Comparison of ENCODE assay signal across 24 cellular contexts in genomic region chr6:33190504-33191107, GRCh38.
"Had no signal": no experiment of that assay in that cellular context is flagged by ENCODE, and none has a peak within 500 bp of the region (broad histone marks: within the 10 kb centered on the region; RNA-seq: fewer than 3 reads in every experiment).

No MANE protein-coding gene starts in this region.

- H3K27ac Mint-ChIP-seq: activated naive CD8-positive, alpha-beta T cell; activated T-cell treated with anti-CD3 and anti-CD28 coated beads, Interleukin-2, amount 50 U/mL, for 24 hours; activated T-helper 17 cell treated with anti-CD3 and anti-CD28 coated beads, Interleukin-2, amount 50 U/mL, for 72 hours; endodermal cell had no signal

- H3K4me3 ChIP-seq: coronary artery, gastroesophageal sphincter, psoas muscle, right atrium auricular region, testis, upper lobe of left lung had no signal

- H3K9me3 ChIP-seq: gastroesophageal sphincter, psoas muscle, right atrium auricular region, testis, upper lobe of left lung had no signal

- ATAC-seq: activated T-helper 17 cell treated with anti-CD3 and anti-CD28 coated beads, Interleukin-2, amount 50 U/mL, for 72 hours; gastroesophageal sphincter; left colon; stimulated activated naive CD8-positive, alpha-beta T cell treated with anti-CD3 and anti-CD28 coated beads, Interleukin-15, amount 100 ng/mL, for 72 hours had no signal

- H3K4me3 Mint-ChIP-seq: activated naive CD8-positive, alpha-beta T cell; activated T-cell treated with anti-CD3 and anti-CD28 coated beads, Interleukin-2, amount 50 U/mL, for 24 hours; activated T-helper 17 cell treated with anti-CD3 and anti-CD28 coated beads, Interleukin-2, amount 50 U/mL, for 72 hours; endodermal cell; stimulated activated naive CD8-positive, alpha-beta T cell treated with anti-CD3 and anti-CD28 coated beads, Interleukin-15, amount 100 ng/mL, for 72 hours had no signal

- DNase-seq: activated CD8-positive, alpha-beta memory T cell treated with anti-CD3 and anti-CD28 coated beads for 24 hours; activated CD8-positive, alpha-beta memory T cell treated with anti-CD3 and anti-CD28 coated beads, Interleukin-2, amount 50 U/mL, for 4 hours; activated naive CD4-positive, alpha-beta T cell; activated T-cell treated with anti-CD3 and anti-CD28 coated beads, Interleukin-2, amount 50 U/mL, for 24 hours; amniotic stem cell; islet precursor cell; left colon; mesenchymal stem cell; stimulated activated CD4-positive, alpha-beta T cell treated with anti-CD3 and anti-CD28 coated beads, Interleukin-12 subunit alpha, Interleukin-12 subunit beta, amount 100 ng/mL, for 4 hours; stimulated activated naive CD8-positive, alpha-beta T cell treated with anti-CD3 and anti-CD28 coated beads, Interleukin-15, amount 100 ng/mL, for 72 hours; T-helper 1 cell; testis; WERI-Rb-1 had no signal

- H3K9me3 Mint-ChIP-seq: activated T-cell treated with anti-CD3 and anti-CD28 coated beads, Interleukin-2, amount 50 U/mL, for 24 hours; activated T-helper 17 cell treated with anti-CD3 and anti-CD28 coated beads, Interleukin-2, amount 50 U/mL, for 72 hours; endodermal cell; stimulated activated naive CD8-positive, alpha-beta T cell treated with anti-CD3 and anti-CD28 coated beads, Interleukin-15, amount 100 ng/mL, for 72 hours had no signal

- H3K27me3 ChIP-seq: right atrium auricular region, testis had no signal

- FAIRE-seq: bronchial epithelial cell, TTC549 had no signal

- H3K27ac ChIP-seq: coronary artery, epithelial cell of prostate, gastroesophageal sphincter, psoas muscle, right atrium auricular region, testis, upper lobe of left lung, WERI-Rb-1 had no signal
